18 cellular contexts compared by ENCODE assay signal in genomic region chr13:50809133-50810090, GRCh38. TPM values are rescaled to one million over a fixed set of nuclear protein-coding genes. Genes with fewer than 3 reads are reported as not detected.
DNase-seq lines count a peak whose midpoint lies in the region; TF ChIP-seq lines count a peak whose summit lies in the region.
"Had no signal": no experiment of that assay in that cellular context is flagged by ENCODE, and none has a peak within 500 bp of the region (broad histone marks: within the 10 kb centered on the region; RNA-seq: fewer than 3 reads in every experiment).

No MANE protein-coding gene starts in this region.

- H3K4me2 ChIP-seq in osteoblast (ENCODE audit: insufficient read depth, low read length), result no peak overlapping the region

- DNase-seq in BJ (ENCODE audit: low read depth) (peak; percentile 5), LHCN-M2 (ENCODE audit: low read depth) (peak; percentile 43), NOMO-1 treated with dmso at 0.1 percent for 144 hours (lab: John Stamatoyannopoulos, UW; ENCODE audit: unreplicated experiment) (peak; percentile 83), osteoblast (ENCODE audit: insufficient read length, low spot score, missing footprints) (no peak), sigmoid colon (no peak), mesothelial cell of epicardium (ENCODE audit: low spot score in 2 of 2, unreplicated experiment in 2 of 2) (no peak), GM10266 (ENCODE audit: extremely low spot score) (no peak)
- DNase-seq in activated CD4-positive, alpha-beta T cell treated with anti-CD3 and anti-CD28 coated beads, Interleukin-2, amount 50 U/mL, for 48 hours, result no peak
- DNase-seq: activated CD4-positive, alpha-beta T cell treated with anti-CD3 and anti-CD28 coated beads for 4 hours; activated T-cell treated with anti-CD3 and anti-CD28 coated beads for 4 hours; left lung; stimulated activated CD4-positive, alpha-beta T cell treated with anti-CD3 and anti-CD28 coated beads, Interleukin-4, amount 100 ng/mL, for 1 hour; T-helper 2 cell; transverse colon had no signal

- POLR2A ChIA-PET in BJ (lab: Charles Lee), result no interaction called here

- no peak for TF ChIP-seq EP300 in sigmoid colon (IDR thresholded peaks at IDR 0.05)

- H3K27me3 ChIP-seq in BJ (ENCODE audit: control insufficient read depth, insufficient read depth, low read length) (no peaks in the 10 kb centered on the region), osteoblast (ENCODE audit: insufficient read depth, low read length) (no peaks in the 10 kb centered on the region), sigmoid colon (no peaks in the 10 kb centered on the region)
- H3K27me3 ChIP-seq: breast epithelium, left lung, right atrium auricular region, transverse colon had no signal

- H3K27ac ChIP-seq in osteoblast (ENCODE audit: low read depth, low read length) (no peak overlapping the region), sigmoid colon (no peak overlapping the region)
- H3K27ac ChIP-seq: breast epithelium, left lung, right atrium auricular region had no signal

- H2AFZ ChIP-seq in osteoblast (ENCODE audit: low read length), result peak overlapping the region; percentile 71

- peaks cover 6% of the 10 kb centered on the region for H3K36me3 Mint-ChIP-seq in mesothelial cell of epicardium

- no peaks in the 10 kb centered on the region for H3K4me1 ChIP-seq in osteoblast (ENCODE audit: insufficient read depth, low read length)
- H3K4me1 ChIP-seq in sigmoid colon, result no peaks in the 10 kb centered on the region
- H3K4me1 ChIP-seq: breast epithelium, left lung, right atrium auricular region had no signal

- no peak overlapping the region for H3K4me3 Mint-ChIP-seq in mesothelial cell of epicardium
- H3K4me3 Mint-ChIP-seq: activated naive CD8-positive, alpha-beta T cell had no signal

- no peaks in the 10 kb centered on the region for H4K20me1 ChIP-seq in osteoblast (ENCODE audit: insufficient read depth, low read length)

- peaks cover 9% of the 10 kb centered on the region for H3K9me3 Mint-ChIP-seq in mesothelial cell of epicardium

- 75 to 79% methylated on average over 8 of the region's 8 CpGs for WGBS in sigmoid colon, 2 donors

- H3K27me3 Mint-ChIP-seq in mesothelial cell of epicardium (ENCODE audit: low read depth), result no peaks in the 10 kb centered on the region

- CTCF ChIA-PET in BJ (lab: Yijun Ruan, JAX), result interaction anchor here (0.6 to 1.8 kb wide), 2 partner anchors 8 to 19 kb away, joined by 3 to 6 read pairs; no protein-coding TSS in a partner anchor

- H3K4me1 Mint-ChIP-seq in mesothelial cell of epicardium, result no peaks in the 10 kb centered on the region

- TF ChIP-seq POLR2A in sigmoid colon (IDR thresholded peaks at IDR 0.05), result no peak

- no peaks in the 10 kb centered on the region for H3K36me3 ChIP-seq in BJ (ENCODE audit: control insufficient read depth, insufficient read depth, low read length)
- H3K36me3 ChIP-seq in osteoblast (ENCODE audit: insufficient read depth, low read length), result no peaks in the 10 kb centered on the region
- H3K36me3 ChIP-seq in sigmoid colon, result no peaks in the 10 kb centered on the region
- H3K36me3 ChIP-seq: breast epithelium, left lung, right atrium auricular region, transverse colon had no signal

- TF ChIP-seq CTCF in BJ (IDR thresholded peaks at IDR 0.05; ENCODE audit: insufficient read depth, low read depth, low read length) (no peak), osteoblast (IDR thresholded peaks at IDR 0.05; ENCODE audit: extremely low read depth, low read depth, low read length) (no peak), sigmoid colon (IDR thresholded peaks at IDR 0.05) (no peak), mesothelial cell of epicardium (IDR thresholded peaks at IDR 0.05; ENCODE audit: unreplicated experiment) (no peak), GM10266 (IDR thresholded peaks at IDR 0.05; ENCODE audit: control insufficient read depth, insufficient read depth, low read depth, missing control alignments) (no peak)

- no peaks in the 10 kb centered on the region for H3K9me3 ChIP-seq in osteoblast (ENCODE audit: low read depth, low read length)
- H3K9me3 ChIP-seq in sigmoid colon, result peaks cover 0 to 7% (median 0%) of the 10 kb centered on the region in 4 donors

- no peaks in the 10 kb centered on the region for H3K79me2 ChIP-seq in osteoblast (ENCODE audit: insufficient read depth, low read length)

- no peak overlapping the region for H3K4me3 ChIP-seq in BJ (ENCODE audit: low read depth, low read length)
- no peak overlapping the region for H3K4me3 ChIP-seq in osteoblast (ENCODE audit: insufficient read depth, low read length)
- H3K4me3 ChIP-seq in sigmoid colon, result no peak overlapping the region
- H3K4me3 ChIP-seq: breast epithelium, left lung, right atrium auricular region, transverse colon had no signal

- intact Hi-C loops in sigmoid colon (cut with DNase I), result no loop called here

- no peak overlapping the region for H3K27ac Mint-ChIP-seq in mesothelial cell of epicardium
- H3K27ac Mint-ChIP-seq: activated naive CD8-positive, alpha-beta T cell had no signal

RNA-seq across cellular contexts. Expression of gene DLEU7, which starts 34.1 kb away (rescaled TPM):
- polyA plus RNA-seq in BJ (2011; rRNA removed) (not detected in 2 replicates), sigmoid colon (under 1 TPM in 1 of 3 donors, not detected in 2; 0.10 TPM)
- 0.21 TPM in 1 of 2 replicates, not detected in the other for polyA minus RNA-seq in BJ (2011; rRNA and poly(A)+ RNA removed)
- total RNA-seq in LHCN-M2 (2014; rRNA removed) (not detected in 2 replicates), osteoblast (not detected in 2 replicates), sigmoid colon (1 to 10 TPM in 1 of 4 donors, under 1 TPM in 2, not detected in 1; 0.41 to 1.1 (median 0.82) TPM), mesothelial cell of epicardium (0.18 TPM in 1 of 3 replicates, not detected in the others)
- 0.04 TPM for polyA plus RNA-seq in LHCN-M2 (2012)
- total RNA-seq: MCF 10A had no signal

Comparison
In these comparisons a context has a peak if more than half of its experiments do, and no peak if none do; other contexts are left out.
1. DNase-seq: peak in BJ (single experiment), LHCN-M2 (single experiment) and NOMO-1 treated with dmso at 0.1 percent for 144 hours (single experiment); none in osteoblast (single experiment), sigmoid colon (single experiment), activated CD4-positive, alpha-beta T cell treated with anti-CD3 and anti-CD28 coated beads, Interleukin-2, amount 50 U/mL, for 48 hours (0 of 2), mesothelial cell of epicardium (0 of 2) and GM10266 (single experiment).